ENCODE assay signal across 12 cellular contexts in the genomic region with DNA sequence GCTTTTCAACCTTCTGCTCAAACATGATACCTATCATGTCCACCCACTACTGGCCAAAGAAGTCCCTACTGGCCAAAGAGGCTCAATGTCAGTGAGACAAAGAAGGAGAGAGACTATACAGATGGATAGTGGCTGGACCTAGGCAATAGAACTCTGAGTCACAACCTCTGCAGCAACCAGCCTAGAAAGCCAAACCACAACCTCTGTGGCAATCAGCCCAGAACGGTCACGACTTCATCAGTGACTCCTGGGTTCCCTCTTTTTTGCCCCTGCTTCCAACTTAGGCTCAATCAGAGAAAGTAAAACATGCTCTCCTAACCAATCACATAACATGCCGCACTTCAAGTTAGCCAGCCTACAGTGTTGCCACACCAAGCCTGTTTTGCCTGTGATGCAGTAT.
DNase-seq lines count a peak whose midpoint lies in the region; ATAC-seq lines count a peak whose summit lies in the region.
"Had no signal": no experiment of that assay in that cellular context is flagged by ENCODE, and none has a peak within 500 bp of the region (broad histone marks: within the 10 kb centered on the region; RNA-seq: fewer than 3 reads in every experiment).

No MANE protein-coding gene starts in this region.

- no peak overlapping the region for H3K23ac ChIP-seq in mesenchymal stem cell (ENCODE audit: low read length in 2 of 2)

- H4K91ac ChIP-seq in mesenchymal stem cell (ENCODE audit: low read length): no peak overlapping the region

- no peak for ATAC-seq in HG03442 (IDR thresholded peaks at IDR 0.05; ENCODE audit: unreplicated experiment)
- ATAC-seq: esophagus mucosa had no signal

- no peaks in the 10 kb centered on the region for H3K79me1 ChIP-seq in mesenchymal stem cell (replicated peaks; ENCODE audit: low read length, poor library complexity, severe bottlenecking)

- no peak overlapping the region for H2BK120ac ChIP-seq in mesenchymal stem cell (ENCODE audit: low read depth, low read length)

- no peak overlapping the region for H2AFZ ChIP-seq in mesenchymal stem cell (ENCODE audit: low read depth, low read length)

- H3K9me3 ChIP-seq in MG63 (no peaks in the 10 kb centered on the region), mesenchymal stem cell (ENCODE audit: control insufficient read depth, low read length) (peaks cover 5% of the 10 kb centered on the region)

- peak; percentile 40 for DNase-seq in EH (ENCODE audit: low read depth)
- peak; percentile 60 for DNase-seq in MG63
- peak; percentile 94 for DNase-seq in astrocyte of the hippocampus (ENCODE audit: low read depth, low spot score)
- peak; percentile 57 for DNase-seq in mesenchymal stem cell
- DNase-seq in SW 1271 (lab: John Stamatoyannopoulos, UW): no peak
- DNase-seq in NCI-H2171 treated with DMSO at 0.1 percent for 48 hours (lab: John Stamatoyannopoulos, UW): no peak
- no peak for DNase-seq in activated CD4-positive, alpha-beta T cell treated with anti-CD3 and anti-CD28 coated beads, Interleukin-2, amount 50 U/mL, for 1 hour
- DNase-seq: NCI-H2107 had no signal

- H2BK15ac ChIP-seq in mesenchymal stem cell (ENCODE audit: low read depth, poor library complexity, severe bottlenecking): no peak overlapping the region

- H3K9ac ChIP-seq in mesenchymal stem cell (ENCODE audit: low read length): no peak overlapping the region

- H3K36me3 ChIP-seq in MG63 (no peaks in the 10 kb centered on the region), mesenchymal stem cell (ENCODE audit: control insufficient read depth in 1 of 2, insufficient read depth in 2 of 2, low read depth in 1 of 2, low read length in 2 of 2) (no peaks in the 10 kb centered on the region)

- H3K27ac ChIP-seq in mesenchymal stem cell (ENCODE audit: low read length, poor library complexity, severe bottlenecking): no peak overlapping the region
- H3K27ac ChIP-seq: SK-N-MC, skin epidermis had no signal

- H2BK5ac ChIP-seq in mesenchymal stem cell (ENCODE audit: low read depth, low read length, poor library complexity, severe bottlenecking): no peak overlapping the region

- H3K4ac ChIP-seq in mesenchymal stem cell (ENCODE audit: low read depth in 1 of 2, low read length in 2 of 2): no peak overlapping the region

- H3K18ac ChIP-seq in mesenchymal stem cell (ENCODE audit: low read depth in 1 of 2, low read length in 2 of 2): no peak overlapping the region

- no peak overlapping the region for H4K8ac ChIP-seq in mesenchymal stem cell (ENCODE audit: low read length)

- H3K27me3 ChIP-seq in MG63: no peaks in the 10 kb centered on the region
- no peaks in the 10 kb centered on the region for H3K27me3 ChIP-seq in mesenchymal stem cell (ENCODE audit: control insufficient read depth in 1 of 2, insufficient read depth in 1 of 2, low read length in 2 of 2)

- H3K4me3 ChIP-seq in MG63 (no peak overlapping the region), mesenchymal stem cell (ENCODE audit: insufficient read depth in 1 of 2, low read depth in 1 of 2, low read length in 2 of 2) (no peak overlapping the region)
- H3K4me3 ChIP-seq: SK-N-MC, skin epidermis had no signal

- no peak overlapping the region for H3K4me2 ChIP-seq in mesenchymal stem cell (ENCODE audit: low read length, poor library complexity, severe bottlenecking)

- no peaks in the 10 kb centered on the region for H3K4me1 ChIP-seq in mesenchymal stem cell (ENCODE audit: control insufficient read depth, insufficient read depth, low read depth, low read length)

- WGBS in mesenchymal stem cell: 80% methylated on average over 3 of the region's 3 CpGs

- H3K14ac ChIP-seq in mesenchymal stem cell (ENCODE audit: low read length in 2 of 2): no peak overlapping the region

- H2BK12ac ChIP-seq in mesenchymal stem cell (ENCODE audit: low read length in 2 of 2): no peak overlapping the region

- H2AK5ac ChIP-seq in mesenchymal stem cell (ENCODE audit: low read length, severe bottlenecking): no peak overlapping the region

Comparison
In these comparisons a context has a peak if more than half of its experiments do, and no peak if none do; other contexts are left out.
1. DNase-seq: peak in EH (single experiment), MG63 (single experiment), astrocyte of the hippocampus (single experiment) and mesenchymal stem cell (single experiment); none in SW 1271 (0 of 2), NCI-H2171 treated with DMSO at 0.1 percent for 48 hours (single experiment) and activated CD4-positive, alpha-beta T cell treated with anti-CD3 and anti-CD28 coated beads, Interleukin-2, amount 50 U/mL, for 1 hour (single experiment).